ENCODE assay signal across 16 cellular contexts in the genomic region with DNA sequence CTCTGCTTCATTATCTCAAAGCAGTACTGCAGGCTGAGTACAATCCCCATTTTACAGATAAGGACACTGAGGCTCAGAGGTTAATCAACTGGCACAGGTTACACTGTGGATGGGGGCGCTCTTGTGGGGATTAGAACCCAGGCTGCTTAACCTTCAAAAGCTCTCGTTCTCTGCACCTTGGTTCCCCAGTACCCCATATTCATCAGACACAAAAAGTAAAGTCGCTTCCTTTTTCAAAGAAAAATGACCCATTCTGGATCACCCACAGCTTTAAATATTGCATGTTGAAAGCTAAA. TPM values are rescaled to one million over a fixed set of nuclear protein-coding genes. Genes with fewer than 3 reads are reported as not detected.
A peak's percentile ranks its signal among the peaks of the same experiment; 100 is the strongest.
DNase-seq lines count a peak whose midpoint lies in the region; ATAC-seq, FAIRE-seq and TF ChIP-seq lines count a peak whose summit lies in the region.
"Had no signal": no experiment of that assay in that cellular context is flagged by ENCODE, and none has a peak within 500 bp of the region (broad histone marks: within the 10 kb centered on the region; RNA-seq: fewer than 3 reads in every experiment).

No MANE protein-coding gene starts in this region.

- no peaks in the 10 kb centered on the region for H3F3A ChIP-seq in MM.1S (ENCODE audit: insufficient read depth, low read length)

- no peaks in the 10 kb centered on the region for H3K9me1 ChIP-seq in K562 (ENCODE audit: control insufficient read depth, insufficient read depth, low read length)

- 82 to 96% (median 85%) methylated on average over 3 of the region's 3 CpGs for WGBS in heart left ventricle, 4 donors
- WGBS in heart right ventricle, 2 donors, result 88 to 96% methylated on average over 3 of the region's 3 CpGs
- 50% methylated on average over 3 of the region's 3 CpGs for WGBS in K562 (ENCODE audit: insufficient coverage, low coverage, missing lambda C conversion rate)
- 80 to 96% methylated on average over 3 of the region's 3 CpGs for WGBS in upper lobe of left lung, 2 donors

- no TSS peak for BruUV-seq in K562 (replicated peaks; lab: Mats Ljungman, UMichigan)

- H3K9me2 ChIP-seq in MM.1S (replicated peaks; ENCODE audit: insufficient read depth, low read length), result no peaks in the 10 kb centered on the region

- H3K9me3 ChIP-seq in heart left ventricle (no peaks in the 10 kb centered on the region), heart right ventricle (no peaks in the 10 kb centered on the region), K562 (replicated peaks; ENCODE audit: control insufficient read depth, insufficient read depth, low read depth, low read length) (no peaks in the 10 kb centered on the region), muscle layer of duodenum (ENCODE audit: control insufficient read depth in 1 of 2, low read length in 2 of 2) (no peaks in the 10 kb centered on the region), upper lobe of left lung (no peaks in the 10 kb centered on the region), MM.1S (replicated peaks; ENCODE audit: insufficient read depth, low read length) (no peaks in the 10 kb centered on the region)
- H3K9me3 ChIP-seq: A549, upper lobe of right lung had no signal

- no peak for FAIRE-seq in K562 (lab: Jason Lieb, UNC)
- FAIRE-seq: A549 had no signal

- in situ Hi-C loops in K562 (cut with MboI), result no loop called here

- peaks cover 0 to 62% (median 20%) of the 10 kb centered on the region in 12 donors for H3K4me1 ChIP-seq in heart left ventricle
- H3K4me1 ChIP-seq in heart right ventricle, result peaks cover 10 to 52% (median 27%) of the 10 kb centered on the region in 9 donors
- H3K4me1 ChIP-seq in K562 (replicated peaks in 1 of 2; ENCODE audit: control insufficient read depth in 2 of 2, insufficient read depth in 2 of 2, low read length in 2 of 2), result peaks cover 5 to 21% of the 10 kb centered on the region in 2 experiments; a peak in 4 of 5 replicates
- peaks cover 0 to 30% of the 10 kb centered on the region in 2 donors for H3K4me1 ChIP-seq in muscle layer of duodenum (ENCODE audit: control insufficient read depth in 1 of 2, insufficient read depth in 2 of 2, low read length in 2 of 2)
- H3K4me1 ChIP-seq in upper lobe of left lung, result peaks cover 13 to 40% (median 14%) of the 10 kb centered on the region in 4 donors
- no peaks in the 10 kb centered on the region for H3K4me1 ChIP-seq in MM.1S (ENCODE audit: low read length)

- H3K27ac ChIP-seq in heart left ventricle (peak overlapping the region in 7 of 12 donors; percentile 21 to 73 (median 62)), heart right ventricle (peak overlapping the region in 4 of 10 donors; percentile 6 to 85 (median 64)), K562 (ENCODE audit: extremely low read depth, low read depth, low read length) (peak overlapping the region; percentile 39; the same call in 1 of the 3 replicates), muscle layer of duodenum (ENCODE audit: low read length) (peak overlapping the region; percentile 71), upper lobe of left lung (peak overlapping the region; percentile 22 to 57 (median 42)), MM.1S (ENCODE audit: low read length) (no peak overlapping the region)
- H3K27ac ChIP-seq: A549, upper lobe of right lung had no signal

- H3K36me3 ChIP-seq in heart left ventricle (peaks cover 0 to 19% (median 0%) of the 10 kb centered on the region in 9 donors), heart right ventricle (peaks cover 0 to 31% (median 0%) of the 10 kb centered on the region in 9 donors), K562 (ENCODE audit: control insufficient read depth, insufficient read depth, low read length) (peaks cover 79% of the 10 kb centered on the region), muscle layer of duodenum (ENCODE audit: control insufficient read depth in 1 of 2, insufficient read depth in 2 of 2, low read length in 2 of 2) (peaks cover 3 to 6% of the 10 kb centered on the region in 2 donors), upper lobe of left lung (peaks cover 0 to 8% (median 2%) of the 10 kb centered on the region in 4 donors), MM.1S (replicated peaks; ENCODE audit: insufficient read depth, low read length) (no peaks in the 10 kb centered on the region)

- H3K79me2 ChIP-seq in K562 (ENCODE audit: control insufficient read depth, insufficient read depth, low read length) (peaks cover 83% of the 10 kb centered on the region), MM.1S (ENCODE audit: low read length) (peaks cover 44% of the 10 kb centered on the region)

- no peak for DNase-seq in heart left ventricle
- DNase-seq in heart right ventricle, result no peak
- DNase-seq in K562 (ENCODE audit: extremely low read depth in 1 of 4, low spot score in 3 of 4), result no peak
- DNase-seq in upper lobe of left lung, result no peak
- no peak for DNase-seq in SKM-1 (lab: John Stamatoyannopoulos, UW; ENCODE audit: unreplicated experiment)
- no peak for DNase-seq in SW 1271 (lab: John Stamatoyannopoulos, UW)
- DNase-seq in MM.1S, result no peak
- DNase-seq: activated CD8-positive, alpha-beta T cell treated with anti-CD3 and anti-CD28 coated beads for 36 hours; CD8-positive, alpha-beta memory T cell; islet precursor cell; NCI-H1048; nucleus accumbens; upper lobe of right lung had no signal

- CTCF ChIA-PET in K562 (lab: Yijun Ruan, JAX; ENCODE audit: low intra/inter-chr PET ratio), result no interaction called here

- H3K9ac ChIP-seq in K562 (ENCODE audit: insufficient read depth in 1 of 2, low read depth in 2 of 2, low read length in 2 of 2), result 0 out of 4 replicates have a peak overlapping the region, but pooled peaks of 1 of the 2 experiments have one; percentile 10
- H3K9ac ChIP-seq in MM.1S (ENCODE audit: low read length), result no peak overlapping the region

- no peak overlapping the region for H3K4me2 ChIP-seq in K562 (ENCODE audit: insufficient read depth, low read length)
- H3K4me2 ChIP-seq in MM.1S (ENCODE audit: low read depth, low read length), result no peak overlapping the region
- H3K4me2 ChIP-seq: A549 had no signal

- peaks cover 21% of the 10 kb centered on the region for H4K20me1 ChIP-seq in K562 (replicated peaks; ENCODE audit: control insufficient read depth, insufficient read depth, low read length)
- H4K20me1 ChIP-seq in MM.1S (ENCODE audit: insufficient read depth, low read length), result no peaks in the 10 kb centered on the region

- ATAC-seq in heart left ventricle, result no peak
- ATAC-seq in heart right ventricle, result no peak
- ATAC-seq in K562, result no peak
- no peak for ATAC-seq in upper lobe of left lung (ENCODE audit: low FRiP score in 2 of 2)
- ATAC-seq: A549; activated CD8-positive, alpha-beta T cell treated with anti-CD3 and anti-CD28 coated beads for 36 hours; Panc1 had no signal

- no peak overlapping the region for H2AFZ ChIP-seq in K562 (ENCODE audit: low read depth, low read length)
- no peak overlapping the region for H2AFZ ChIP-seq in MM.1S (ENCODE audit: low read length)

- POLR2A ChIA-PET in K562 (lab: Yijun Ruan, JAX), result interaction anchor here (0.6 to 6.5 kb wide), 7 partner anchors 11 to 97 kb away, joined by 3 to 43 read pairs (median 4); no protein-coding TSS in a partner anchor

- intact Hi-C loops in heart left ventricle (cut with DNase I) (loop anchor here in 1 of 10 donors (5.0 kb wide), 1 partner anchor 63 kb away; no protein-coding TSS in a partner anchor), heart right ventricle (cut with DNase I) (loop anchor here in 2 of 10 donors (5.0 kb wide), 2 partner anchors 63 to 73 kb away; no protein-coding TSS in a partner anchor), K562 (cut with micrococcal nuclease) (no loop called here)

- H3K27me3 ChIP-seq in heart left ventricle (no peaks in the 10 kb centered on the region), heart right ventricle (no peaks in the 10 kb centered on the region), K562 (ENCODE audit: control insufficient read depth in 2 of 2, insufficient read depth in 2 of 2, low read length in 2 of 2) (no peaks in the 10 kb centered on the region), muscle layer of duodenum (ENCODE audit: low read depth, low read length) (no peaks in the 10 kb centered on the region), upper lobe of left lung (no peaks in the 10 kb centered on the region), MM.1S (replicated peaks; ENCODE audit: insufficient read depth, low read length) (no peaks in the 10 kb centered on the region)
- H3K27me3 ChIP-seq: upper lobe of right lung had no signal

- TF ChIP-seq POLR2A in heart left ventricle (IDR thresholded peaks at IDR 0.05) (no peak), K562 (conservative IDR thresholded peaks at IDR 0.05) (no peak), upper lobe of left lung (IDR thresholded peaks at IDR 0.05) (no peak)

- no peak overlapping the region for H3K4me3 ChIP-seq in heart left ventricle
- H3K4me3 ChIP-seq in heart right ventricle, result no peak overlapping the region
- H3K4me3 ChIP-seq in K562, result no peak overlapping the region
- H3K4me3 ChIP-seq in muscle layer of duodenum (ENCODE audit: low read depth in 1 of 2, low read length in 2 of 2), result no peak overlapping the region
- H3K4me3 ChIP-seq in upper lobe of left lung, result no peak overlapping the region
- no peak overlapping the region for H3K4me3 ChIP-seq in MM.1S (ENCODE audit: low read length)
- H3K4me3 ChIP-seq: A549, upper lobe of right lung had no signal

- no peak for TF ChIP-seq RAD21 in K562 (CRISPR knock-in tag; conservative IDR thresholded peaks at IDR 0.05 in 1 of 2, IDR thresholded peaks at IDR 0.05 in 1 of 2)

- no peak for TF ChIP-seq CTCF in heart left ventricle (IDR thresholded peaks at IDR 0.05)
- no peak for TF ChIP-seq CTCF in heart right ventricle (IDR thresholded peaks at IDR 0.05)
- TF ChIP-seq CTCF in K562 (IDR thresholded peaks at IDR 0.05 in 2 of 3, conservative IDR thresholded peaks at IDR 0.05 in 1 of 3; ENCODE audit: insufficient read depth in 2 of 3, low read depth in 1 of 3, low read length in 3 of 3), result no peak
- no peak for TF ChIP-seq CTCF in upper lobe of left lung (IDR thresholded peaks at IDR 0.05)
- no peak for TF ChIP-seq CTCF in MM.1S (IDR thresholded peaks at IDR 0.05; ENCODE audit: low read length)

- TF ChIP-seq EP300 in K562 (IDR thresholded peaks at IDR 0.05; ENCODE audit: low read length), result no peak
- no peak for TF ChIP-seq EP300 in upper lobe of left lung (IDR thresholded peaks at IDR 0.05)

RNA-seq across cellular contexts. Expression of a gene that starts 20.5 kb away (rescaled TPM):
- total RNA-seq in heart left ventricle, result 10 to 100 TPM; 20.8 to 61.8 (median 48.3) TPM
- 10 to 100 TPM; 21.4 to 30.7 TPM for polyA plus RNA-seq in heart left ventricle
- total RNA-seq in heart right ventricle, result 10 to 100 TPM; 33.7 to 71.9 (median 52.8) TPM
- 10 to 100 TPM; 17.6 to 58.8 TPM for polyA plus RNA-seq in heart right ventricle
- total RNA-seq in K562 (2011; cell fraction: chromatin; rRNA removed; ENCODE audit: low replicate concordance), result 55.7 and 82.4 TPM in 2 replicates
- total RNA-seq in K562 (2011; cell fraction: nucleolus; rRNA removed), result 34.6 and 49.5 TPM in 2 replicates
- total RNA-seq in K562 (2011; cell fraction: nucleoplasm; rRNA removed), result 48.8 and 81.9 TPM in 2 replicates
- 23.8 and 36.9 TPM in 2 replicates for total RNA-seq in K562 (2014; rRNA removed)
- 33.8 and 44.0 TPM in 2 replicates for total RNA-seq in K562 (2014; rRNA removed; fragmentation: Illumina TruSeq; extraction: Trizol)
- total RNA-seq in K562 (2015; rRNA removed; fragmentation: Illumina TruSeq; extraction: Trizol), result 39.8 and 45.1 TPM in 2 replicates
- 102 and 106 TPM in 2 replicates for total RNA-seq in K562 (2021)
- polyA plus RNA-seq in K562 (2011; rRNA removed), result 17.6 and 43.9 TPM in 2 replicates
- polyA plus RNA-seq in K562 (2011; cell fraction: cytosol; rRNA removed), result 18.4 and 40.7 TPM in 2 replicates
- polyA plus RNA-seq in K562 (2011; cell fraction: nucleus; rRNA removed), result 39.0 and 40.4 TPM in 2 replicates
- 79.9 and 107 TPM in 2 replicates for polyA plus RNA-seq in K562 (2012)
- polyA plus RNA-seq in K562 (2014; fragmentation: Illumina TruSeq; extraction: Trizol), result 107 and 108 TPM in 2 replicates
- polyA plus RNA-seq in K562 (2014; fragmentation: Nextera tagmentation; extraction: Ambion mirVana), result 1 to 10 TPM; 8.7 TPM
- 51.4 and 68.8 TPM in 2 replicates for polyA plus RNA-seq in K562 (2014; rRNA removed)
- polyA minus RNA-seq in K562 (2011; rRNA and poly(A)+ RNA removed), result 13.2 and 17.4 TPM in 2 replicates
- polyA minus RNA-seq in K562 (2011; cell fraction: cytosol; rRNA and poly(A)+ RNA removed), result 21.6 and 33.8 TPM in 2 replicates
- 9.7 and 14.1 TPM in 2 replicates for polyA minus RNA-seq in K562 (2011; cell fraction: nucleus; rRNA and poly(A)+ RNA removed)
- total RNA-seq in upper lobe of left lung, result 10 to 100 TPM; 17.8 to 35.6 (median 26.4) TPM
